26 cellular contexts compared by ENCODE assay signal in genomic region chr6:15513131-15513771, GRCh38.
DNase-seq lines count a peak whose midpoint lies in the region; ATAC-seq, FAIRE-seq and TF ChIP-seq lines count a peak whose summit lies in the region.
"Had no signal": no experiment of that assay in that cellular context is flagged by ENCODE, and none has a peak within 500 bp of the region (broad histone marks: within the 10 kb centered on the region; RNA-seq: fewer than 3 reads in every experiment).

No MANE protein-coding gene starts in this region.

- H4K8ac ChIP-seq in neuronal stem cell (ENCODE audit: low read depth, low read length): no peak overlapping the region

- no peak overlapping the region for H2AK5ac ChIP-seq in neuronal stem cell (ENCODE audit: low read depth, low read length)

- CTCF ChIA-PET in HepG2 (lab: Yijun Ruan, JAX; ENCODE audit: low intra/inter-chr PET ratio, low total read pairs): no interaction called here

- no peak overlapping the region for H4K91ac ChIP-seq in neuronal stem cell (ENCODE audit: low read depth, low read length, poor library complexity)

- H3K36me3 ChIP-seq in HepG2 (replicated peaks in 1 of 2; ENCODE audit: control insufficient read depth in 1 of 2, insufficient read depth in 2 of 2, low read length in 2 of 2) (peaks cover 22 to 65% of the 10 kb centered on the region in 2 experiments; a peak in 4 of 5 replicates), right lobe of liver (peaks cover 0 to 19% (median 1%) of the 10 kb centered on the region in 4 donors), endodermal cell (ENCODE audit: control insufficient read depth, insufficient read depth, low read length) (peaks cover 92% of the 10 kb centered on the region), neuronal stem cell (replicated peaks in 1 of 2; ENCODE audit: control insufficient read depth in 2 of 2, insufficient read depth in 2 of 2, low read length in 2 of 2) (peaks cover 54 to 100% of the 10 kb centered on the region in 2 donors)

- no peak overlapping the region for H2BK120ac ChIP-seq in neuronal stem cell (ENCODE audit: low read depth, low read length)

- TF ChIP-seq POLR2A in HepG2 (IDR thresholded peaks at IDR 0.05; ENCODE audit: insufficient read depth in 1 of 2, low read depth in 2 of 2, low read length in 2 of 2): no peak
- no peak for TF ChIP-seq POLR2A in right lobe of liver (IDR thresholded peaks at IDR 0.05)

- H3K4me3 Mint-ChIP-seq in endodermal cell: no peak overlapping the region
- no peak overlapping the region for H3K4me3 Mint-ChIP-seq in T-helper 2 cell treated with Interferon-gamma antibody and Interleukin-4, amounts not matched to agents 5 μg/mL and 100 μg/mL, for 36 hours
- H3K4me3 Mint-ChIP-seq: activated CD8-positive, alpha-beta T cell treated with anti-CD3 and anti-CD28 coated beads, Interleukin-2, amount 10 ng/mL, durations not matched to agents 7 days and 5 days; T-helper 1 cell treated with Interleukin-12 subunit alpha and Interleukin-12 subunit beta and Interleukin-4 antibody, amounts not matched to agents 30 μg/mL and 1 μg/mL, for 36 hours had no signal

- H2AFZ ChIP-seq in HepG2 (ENCODE audit: low read length) (no peak overlapping the region), neuronal stem cell (ENCODE audit: low read length) (no peak overlapping the region)

- H3K4me2 ChIP-seq in HepG2 (ENCODE audit: low read depth, low read length) (no peak overlapping the region), neuronal stem cell (ENCODE audit: insufficient read depth, low read length, poor library complexity, severe bottlenecking) (no peak overlapping the region)
- H3K4me2 ChIP-seq: BLaER1, KMS-11 had no signal

- H3K23ac ChIP-seq in neuronal stem cell (ENCODE audit: low read depth, low read length, poor library complexity): no peak overlapping the region

- no peak overlapping the region for H2BK15ac ChIP-seq in neuronal stem cell (ENCODE audit: low read length)

- POLR2A ChIA-PET in HepG2 (lab: Yijun Ruan, JAX): no interaction called here

- TF ChIP-seq CTCF in HepG2 (CRISPR knock-in tag; IDR thresholded peaks at IDR 0.05) (no peak), right lobe of liver (IDR thresholded peaks at IDR 0.05) (no peak), endodermal cell (conservative IDR thresholded peaks at IDR 0.05) (no peak)

- in situ Hi-C loops in HepG2 (cut with HindIII; ENCODE audit: extremely low pct_ligation_motif_present, low pct_unique_long_range_greater_than_20kb): no loop called here

- no peak overlapping the region for H2BK5ac ChIP-seq in neuronal stem cell (ENCODE audit: low read length)

- no peak overlapping the region for H2BK12ac ChIP-seq in neuronal stem cell (ENCODE audit: low read length)

- no peak overlapping the region for H3K4ac ChIP-seq in neuronal stem cell (ENCODE audit: low read length)

- H3K14ac ChIP-seq in neuronal stem cell (ENCODE audit: low read length): no peak overlapping the region

- H3K4me3 ChIP-seq in HepG2 (replicated peaks in 1 of 3; ENCODE audit: insufficient read depth in 1 of 3, low read depth in 2 of 3, low read length in 3 of 3): no peak overlapping the region
- H3K4me3 ChIP-seq in right lobe of liver: no peak overlapping the region
- no peak overlapping the region for H3K4me3 ChIP-seq in endodermal cell (ENCODE audit: low read length)
- no peak overlapping the region for H3K4me3 ChIP-seq in neuronal stem cell (ENCODE audit: low read length in 2 of 2)
- H3K4me3 ChIP-seq: BLaER1, SK-N-MC, transverse colon had no signal

- TF ChIP-seq RAD21 in HepG2 (CRISPR knock-in tag; IDR thresholded peaks at IDR 0.05): no peak

- FAIRE-seq in HepG2 (lab: Jason Lieb, UNC): no peak

- H3K79me1 ChIP-seq in neuronal stem cell (ENCODE audit: low read depth, low read length): peaks cover 11% of the 10 kb centered on the region

- intact Hi-C loops in HepG2 (cut with micrococcal nuclease; ENCODE audit: unreplicated experiment) (no loop called here), right lobe of liver (cut with DNase I) (no loop called here)

- H3K27ac ChIP-seq in HepG2 (ENCODE audit: extremely low read length, insufficient read depth, low read length): no peak overlapping the region
- H3K27ac ChIP-seq in right lobe of liver: no peak overlapping the region
- no peak overlapping the region for H3K27ac ChIP-seq in endodermal cell (ENCODE audit: low read depth, low read length)
- H3K27ac ChIP-seq in neuronal stem cell (replicated peaks; ENCODE audit: low read length): no peak overlapping the region
- H3K27ac ChIP-seq: brain microvascular endothelial cell, KMS-11, transverse colon had no signal

- H3K4me1 ChIP-seq in HepG2 (ENCODE audit: insufficient read depth, low read length) (no peaks in the 10 kb centered on the region), right lobe of liver (peaks cover 0 to 14% (median 5%) of the 10 kb centered on the region in 4 donors), endodermal cell (ENCODE audit: control insufficient read depth, insufficient read depth, low read length) (no peaks in the 10 kb centered on the region), neuronal stem cell (ENCODE audit: control insufficient read depth in 2 of 2, insufficient read depth in 1 of 2, low read depth in 1 of 2, low read length in 2 of 2) (no peaks in the 10 kb centered on the region)
- H3K4me1 ChIP-seq: transverse colon had no signal

- peak overlapping the region; percentile 68 for H3K27ac Mint-ChIP-seq in endodermal cell
- no peak overlapping the region for H3K27ac Mint-ChIP-seq in T-helper 2 cell treated with Interferon-gamma antibody and Interleukin-4, amounts not matched to agents 5 μg/mL and 100 μg/mL, for 36 hours
- H3K27ac Mint-ChIP-seq: T-helper 1 cell treated with Interleukin-12 subunit alpha and Interleukin-12 subunit beta and Interleukin-4 antibody, amounts not matched to agents 30 μg/mL and 1 μg/mL, for 36 hours had no signal

- H3K27me3 ChIP-seq in HepG2 (ENCODE audit: control insufficient read depth in 1 of 2, insufficient read depth in 2 of 2, low read length in 2 of 2) (no peaks in the 10 kb centered on the region), right lobe of liver (no peaks in the 10 kb centered on the region), endodermal cell (ENCODE audit: control insufficient read depth, insufficient read depth, low read length, poor library complexity, severe bottlenecking) (no peaks in the 10 kb centered on the region), neuronal stem cell (ENCODE audit: control insufficient read depth in 3 of 3, insufficient read depth in 3 of 3, low read depth in 1 of 3, low read length in 3 of 3) (no peaks in the 10 kb centered on the region)
- H3K27me3 ChIP-seq: BLaER1, brain microvascular endothelial cell, transverse colon had no signal

- H3K4me1 Mint-ChIP-seq in endodermal cell: peaks cover 2% of the 10 kb centered on the region
- H3K4me1 Mint-ChIP-seq in T-helper 2 cell treated with Interferon-gamma antibody and Interleukin-4, amounts not matched to agents 5 μg/mL and 100 μg/mL, for 36 hours (ENCODE audit: low read depth): peaks cover 1% of the 10 kb centered on the region

- no peak for DNase-seq in HepG2 (ENCODE audit: low spot score)
- no peak for DNase-seq in right lobe of liver
- DNase-seq in endodermal cell: no peak
- DNase-seq in neuronal stem cell (ENCODE audit: low spot score): no peak
- no peak for DNase-seq in T-helper 2 cell treated with Interferon-gamma antibody and Interleukin-4, amounts not matched to agents 5 μg/mL and 100 μg/mL, for 36 hours (ENCODE audit: low spot score)
- DNase-seq in NOMO-1 treated with dmso at 0.1 percent for 144 hours (lab: John Stamatoyannopoulos, UW; ENCODE audit: unreplicated experiment): no peak
- DNase-seq: activated CD4-positive, CD25-positive, alpha-beta regulatory T cell treated with anti-CD3 and anti-CD28 coated beads, Interleukin-2, amount 50 U/mL, for 72 hours; activated CD8-positive, alpha-beta T cell treated with anti-CD3 and anti-CD28 coated beads, Interleukin-2, amount 10 ng/mL, durations not matched to agents 7 days and 5 days; activated naive CD4-positive, alpha-beta T cell; amniotic stem cell; brain microvascular endothelial cell; COR-L47; DMS79; effector CD4-positive, alpha-beta T cell; GDM1; H7; mammary epithelial cell; NCI-H1436 treated with DMSO at 0.1 percent for 48 hours; NCI-H774; nucleus accumbens; transverse colon had no signal

- WGBS in HepG2 (ENCODE audit: low lambda C conversion rate): 95% methylated on average over 32 of the region's 34 CpGs
- WGBS in right lobe of liver (ENCODE audit: insufficient coverage, low coverage, low lambda C conversion rate, missing lambda C conversion rate): no CpG with 5 or more reads among the region's 34 CpGs
- 94% methylated on average over 20 to 34 of the region's 34 CpGs for WGBS in endodermal cell (ENCODE audit: insufficient coverage in 1 of 2, insufficient read length in 1 of 2), 2 experiments
- no CpG with 5 or more reads among the region's 34 CpGs for WGBS in neuronal stem cell (ENCODE audit: extremely low coverage in 2 of 2, insufficient read length in 2 of 2, insufficient replicate concordance in 1 of 2), 2 donors

- H3K18ac ChIP-seq in neuronal stem cell (ENCODE audit: low read length): no peak overlapping the region

- H3K36me3 Mint-ChIP-seq in endodermal cell (ENCODE audit: low read depth): peaks cover 79% of the 10 kb centered on the region
- peaks cover 57% of the 10 kb centered on the region for H3K36me3 Mint-ChIP-seq in T-helper 2 cell treated with Interferon-gamma antibody and Interleukin-4, amounts not matched to agents 5 μg/mL and 100 μg/mL, for 36 hours (ENCODE audit: low read depth)

- no peaks in the 10 kb centered on the region for H3K9me3 Mint-ChIP-seq in endodermal cell
- no peaks in the 10 kb centered on the region for H3K9me3 Mint-ChIP-seq in T-helper 2 cell treated with Interferon-gamma antibody and Interleukin-4, amounts not matched to agents 5 μg/mL and 100 μg/mL, for 36 hours
- H3K9me3 Mint-ChIP-seq: T-helper 1 cell treated with Interleukin-12 subunit alpha and Interleukin-12 subunit beta and Interleukin-4 antibody, amounts not matched to agents 30 μg/mL and 1 μg/mL, for 36 hours had no signal

- no peaks in the 10 kb centered on the region for H3K27me3 Mint-ChIP-seq in endodermal cell (ENCODE audit: insufficient read depth)
- no peaks in the 10 kb centered on the region for H3K27me3 Mint-ChIP-seq in T-helper 2 cell treated with Interferon-gamma antibody and Interleukin-4, amounts not matched to agents 5 μg/mL and 100 μg/mL, for 36 hours (ENCODE audit: low read depth)

- no TSS peak for BruUV-seq in HepG2 (replicated peaks; lab: Mats Ljungman, UMichigan)

- no peaks in the 10 kb centered on the region for H3K9me3 ChIP-seq in HepG2 (ENCODE audit: low read length)
- H3K9me3 ChIP-seq in right lobe of liver: no peaks in the 10 kb centered on the region
- no peaks in the 10 kb centered on the region for H3K9me3 ChIP-seq in endodermal cell (ENCODE audit: control insufficient read depth, low read length)
- no peaks in the 10 kb centered on the region for H3K9me3 ChIP-seq in neuronal stem cell (replicated peaks in 1 of 2; ENCODE audit: control insufficient read depth in 2 of 2, insufficient read depth in 1 of 2, low read depth in 1 of 2, low read length in 2 of 2)
- H3K9me3 ChIP-seq: BLaER1, transverse colon had no signal

- no peak overlapping the region for H3K9ac ChIP-seq in HepG2 (ENCODE audit: insufficient read depth, low read depth, low read length)
- H3K9ac ChIP-seq in endodermal cell (ENCODE audit: extremely low read depth, low read length, poor library complexity, severe bottlenecking): no peak overlapping the region
- H3K9ac ChIP-seq in neuronal stem cell (ENCODE audit: low read depth, low read length, poor library complexity): peak overlapping the region; percentile 24
- H3K9ac ChIP-seq: BLaER1, KMS-11 had no signal

- ATAC-seq in HepG2: no peak
- ATAC-seq in right lobe of liver: no peak
- ATAC-seq in GM19324 (IDR thresholded peaks at IDR 0.05; ENCODE audit: low FRiP score, unreplicated experiment): no peak
- ATAC-seq: activated CD8-positive, alpha-beta T cell treated with anti-CD3 and anti-CD28 coated beads, Interleukin-2, amount 10 ng/mL, durations not matched to agents 7 days and 5 days had no signal

- H4K20me1 ChIP-seq in HepG2 (ENCODE audit: insufficient read depth, low read length): no peaks in the 10 kb centered on the region

- TF ChIP-seq EP300 in HepG2 (IDR thresholded peaks at IDR 0.05; ENCODE audit: low read depth in 2 of 2, low read length in 2 of 2) (no peak), HepG2 (CRISPR knock-in tag; IDR thresholded peaks at IDR 0.05; ENCODE audit: borderline replicate concordance) (no peak)

- no peaks in the 10 kb centered on the region for H3K79me2 ChIP-seq in HepG2 (ENCODE audit: insufficient read depth, low read length)
